ENCODE assay signal across 7 cellular contexts in genomic region chrX:1591863-1592127, GRCh38. TPM values are rescaled to one million over a fixed set of nuclear protein-coding genes. Genes with fewer than 3 reads are reported as not detected.
DNase-seq lines count a peak whose midpoint lies in the region; ATAC-seq lines count a peak whose summit lies in the region.

No MANE protein-coding gene starts in this region.

- H3K4me1 ChIP-seq in iPS DF 6.9 (ENCODE audit: control insufficient read depth, insufficient read depth, low read length), result peaks cover 4% of the 10 kb centered on the region; the same call in 1 of the 2 replicates

- ATAC-seq in HG02973 (IDR thresholded peaks at IDR 0.05; ENCODE audit: unreplicated experiment) (peak; percentile 0), HG03432 (IDR thresholded peaks at IDR 0.05; ENCODE audit: unreplicated experiment) (no peak), HG02970 (IDR thresholded peaks at IDR 0.05; ENCODE audit: low FRiP score, unreplicated experiment) (no peak)
- no peak for ATAC-seq in stimulated activated effector memory CD8-positive, alpha-beta T cell treated with anti-CD3 and anti-CD28 coated beads, Interleukin-12 subunit alpha, Interleukin-12 subunit beta, amount 100 ng/mL, for 72 hours

- H3K9me3 Mint-ChIP-seq in activated CD4-positive, alpha-beta memory T cell treated with anti-CD3 and anti-CD28 coated beads, Interleukin-2, amount 10 ng/mL, durations not matched to agents 7 days and 5 days, result no peaks in the 10 kb centered on the region
- H3K9me3 Mint-ChIP-seq in stimulated activated effector memory CD8-positive, alpha-beta T cell treated with anti-CD3 and anti-CD28 coated beads, Interleukin-12 subunit alpha, Interleukin-12 subunit beta, amount 100 ng/mL, for 72 hours, result no peaks in the 10 kb centered on the region

- WGBS in iPS DF 6.9 (ENCODE audit: insufficient coverage, insufficient read length), result no CpG with 5 or more reads among the region's 19 CpGs

- H3K4me3 Mint-ChIP-seq in activated CD4-positive, alpha-beta memory T cell treated with anti-CD3 and anti-CD28 coated beads, Interleukin-2, amount 10 ng/mL, durations not matched to agents 7 days and 5 days, result peak overlapping the region; percentile 88
- H3K4me3 Mint-ChIP-seq in stimulated activated effector memory CD8-positive, alpha-beta T cell treated with anti-CD3 and anti-CD28 coated beads, Interleukin-12 subunit alpha, Interleukin-12 subunit beta, amount 100 ng/mL, for 72 hours, result peak overlapping the region; percentile 85

- H3K36me3 Mint-ChIP-seq in activated CD4-positive, alpha-beta memory T cell treated with anti-CD3 and anti-CD28 coated beads, Interleukin-2, amount 10 ng/mL, durations not matched to agents 7 days and 5 days (ENCODE audit: low read depth), result peaks cover 40% of the 10 kb centered on the region
- peaks cover 56% of the 10 kb centered on the region for H3K36me3 Mint-ChIP-seq in stimulated activated effector memory CD8-positive, alpha-beta T cell treated with anti-CD3 and anti-CD28 coated beads, Interleukin-12 subunit alpha, Interleukin-12 subunit beta, amount 100 ng/mL, for 72 hours

- H3K36me3 ChIP-seq in iPS DF 6.9 (ENCODE audit: control insufficient read depth, insufficient read depth, low read length), result peaks cover 24% of the 10 kb centered on the region

- peak overlapping the region; percentile 80 for H3K4me3 ChIP-seq in iPS DF 6.9 (ENCODE audit: low read length)

- DNase-seq in activated CD4-positive, alpha-beta memory T cell treated with anti-CD3 and anti-CD28 coated beads, Interleukin-2, amount 10 ng/mL, durations not matched to agents 7 days and 5 days, result no peak
- no peak for DNase-seq in iPS DF 6.9 (ENCODE audit: low read depth, low spot score)
- DNase-seq in stimulated activated effector memory CD8-positive, alpha-beta T cell treated with anti-CD3 and anti-CD28 coated beads, Interleukin-12 subunit alpha, Interleukin-12 subunit beta, amount 100 ng/mL, for 72 hours (ENCODE audit: low spot score in 2 of 2), result no peak
- no peak for DNase-seq in activated CD4-positive, alpha-beta T cell treated with anti-CD3 and anti-CD28 coated beads, Interleukin-2, amount 50 U/mL, for 4 hours

- H3K27me3 Mint-ChIP-seq in activated CD4-positive, alpha-beta memory T cell treated with anti-CD3 and anti-CD28 coated beads, Interleukin-2, amount 10 ng/mL, durations not matched to agents 7 days and 5 days, result no peaks in the 10 kb centered on the region

- H3K27ac ChIP-seq in iPS DF 6.9 (ENCODE audit: low read length), result no peak overlapping the region

- H3K9me3 ChIP-seq in iPS DF 6.9 (ENCODE audit: control insufficient read depth, insufficient read depth, low read length), result no peaks in the 10 kb centered on the region

- peak overlapping the region; percentile 85 for H3K27ac Mint-ChIP-seq in activated CD4-positive, alpha-beta memory T cell treated with anti-CD3 and anti-CD28 coated beads, Interleukin-2, amount 10 ng/mL, durations not matched to agents 7 days and 5 days
- peak overlapping the region; percentile 93 for H3K27ac Mint-ChIP-seq in stimulated activated effector memory CD8-positive, alpha-beta T cell treated with anti-CD3 and anti-CD28 coated beads, Interleukin-12 subunit alpha, Interleukin-12 subunit beta, amount 100 ng/mL, for 72 hours

- CTCF ChIA-PET in activated CD4-positive, alpha-beta memory T cell treated with anti-CD3 and anti-CD28 coated beads, Interleukin-2, amount 10 ng/mL, durations not matched to agents 7 days and 5 days (lab: Charles Lee), result no interaction called here

- peaks cover 44% of the 10 kb centered on the region for H3K4me1 Mint-ChIP-seq in activated CD4-positive, alpha-beta memory T cell treated with anti-CD3 and anti-CD28 coated beads, Interleukin-2, amount 10 ng/mL, durations not matched to agents 7 days and 5 days
- H3K4me1 Mint-ChIP-seq in stimulated activated effector memory CD8-positive, alpha-beta T cell treated with anti-CD3 and anti-CD28 coated beads, Interleukin-12 subunit alpha, Interleukin-12 subunit beta, amount 100 ng/mL, for 72 hours, result peaks cover 32% of the 10 kb centered on the region

- no peaks in the 10 kb centered on the region for H3K27me3 ChIP-seq in iPS DF 6.9 (ENCODE audit: control insufficient read depth, insufficient read depth, low read length)

- POLR2A ChIA-PET in activated CD4-positive, alpha-beta memory T cell treated with anti-CD3 and anti-CD28 coated beads, Interleukin-2, amount 10 ng/mL, durations not matched to agents 7 days and 5 days (lab: Charles Lee), result no interaction called here

RNA-seq across cellular contexts. Expression of gene AKAP17A, which starts 0.4 kb away (rescaled TPM):
- total RNA-seq in activated CD4-positive, alpha-beta memory T cell treated with anti-CD3 and anti-CD28 coated beads, Interleukin-2, amount 10 ng/mL, durations not matched to agents 7 days and 5 days, result 10 to 100 TPM; 88.5 to 89.5 TPM

RNA-seq across cellular contexts. Expression of gene ASMT, which starts 23.1 kb away (rescaled TPM):
- under 1 TPM; 0.40 to 0.48 TPM for total RNA-seq in activated CD4-positive, alpha-beta memory T cell treated with anti-CD3 and anti-CD28 coated beads, Interleukin-2, amount 10 ng/mL, durations not matched to agents 7 days and 5 days

RNA-seq across cellular contexts. Expression of gene P2RY8, which starts 54.8 kb away (rescaled TPM):
- 100 to 1,000 TPM; 177 to 180 TPM for total RNA-seq in activated CD4-positive, alpha-beta memory T cell treated with anti-CD3 and anti-CD28 coated beads, Interleukin-2, amount 10 ng/mL, durations not matched to agents 7 days and 5 days
